In genomic region chrX:12802741-12803140, GRCh38 we compare ENCODE assay signal across 24 cellular contexts. TPM values are rescaled to one million over a fixed set of nuclear protein-coding genes. Genes with fewer than 3 reads are reported as not detected.
A peak's percentile ranks its signal among the peaks of the same experiment; 100 is the strongest.
DNase-seq lines count a peak whose midpoint lies in the region; ATAC-seq, FAIRE-seq and TF ChIP-seq lines count a peak whose summit lies in the region.
"Had no signal": no experiment of that assay in that cellular context is flagged by ENCODE, and none has a peak within 500 bp of the region (broad histone marks: within the 10 kb centered on the region; RNA-seq: fewer than 3 reads in every experiment).

No MANE protein-coding gene starts in this region.

- CTCF ChIA-PET in activated CD4-positive, alpha-beta T cell treated with anti-CD3 and anti-CD28 coated beads, Interleukin-2, amount 10 ng/mL, durations not matched to agents 7 days and 5 days (lab: Charles Lee), result interaction anchor here (0.6 to 3.6 kb wide), 4 partner anchors 9 to 288 kb away, joined by 3 to 16 read pairs (median 4); no protein-coding TSS in a partner anchor

- H3K27me3 ChIP-seq in astrocyte (ENCODE audit: insufficient read depth, low read length) (no peaks in the 10 kb centered on the region), sigmoid colon (no peaks in the 10 kb centered on the region)
- H3K27me3 ChIP-seq: brain microvascular endothelial cell, neutrophil had no signal

- TF ChIP-seq EP300 in sigmoid colon (IDR thresholded peaks at IDR 0.05), result no peak

- H2AFZ ChIP-seq in astrocyte (ENCODE audit: low read depth, low read length), result no peak overlapping the region

- intact Hi-C loops in sigmoid colon (cut with DNase I), result no loop called here

- H3K27ac Mint-ChIP-seq in T-helper 2 cell treated with Interferon-gamma antibody and Interleukin-4, amounts not matched to agents 5 μg/mL and 100 μg/mL, for 36 hours, result peak overlapping the region; percentile 65
- H3K27ac Mint-ChIP-seq in activated CD4-positive, alpha-beta T cell treated with anti-CD3 and anti-CD28 coated beads, Interleukin-2, amount 10 ng/mL, durations not matched to agents 7 days and 5 days, result peak overlapping the region; percentile 84
- H3K27ac Mint-ChIP-seq in astrocyte (ENCODE audit: unreplicated experiment), result no peak overlapping the region
- H3K27ac Mint-ChIP-seq in effector memory CD8-positive, alpha-beta T cell, result peak overlapping the region in 1 of 2 donors; percentile 54
- H3K27ac Mint-ChIP-seq: CD4-positive, alpha-beta T cell; progenitor cell of endocrine pancreas had no signal

- H3K36me3 Mint-ChIP-seq in T-helper 2 cell treated with Interferon-gamma antibody and Interleukin-4, amounts not matched to agents 5 μg/mL and 100 μg/mL, for 36 hours (ENCODE audit: low read depth), result peaks cover 48% of the 10 kb centered on the region
- H3K36me3 Mint-ChIP-seq in activated CD4-positive, alpha-beta T cell treated with anti-CD3 and anti-CD28 coated beads, Interleukin-2, amount 10 ng/mL, durations not matched to agents 7 days and 5 days (ENCODE audit: low read depth), result peaks cover 58% of the 10 kb centered on the region
- peaks cover 2% of the 10 kb centered on the region for H3K36me3 Mint-ChIP-seq in astrocyte (ENCODE audit: low read depth, unreplicated experiment)
- peaks cover 26% of the 10 kb centered on the region for H3K36me3 Mint-ChIP-seq in effector memory CD8-positive, alpha-beta T cell (ENCODE audit: insufficient read depth)

- no peaks in the 10 kb centered on the region for H3K4me1 ChIP-seq in astrocyte (ENCODE audit: insufficient read depth, low read length)
- H3K4me1 ChIP-seq in sigmoid colon, result peaks cover 0 to 19% (median 0%) of the 10 kb centered on the region in 4 donors

- no peak overlapping the region for H3K9ac ChIP-seq in astrocyte (ENCODE audit: low read length)

- FAIRE-seq in astrocyte (lab: Jason Lieb, UNC), result peak; percentile 34
- FAIRE-seq: HepG2 had no signal

- POLR2A ChIA-PET in activated CD4-positive, alpha-beta T cell treated with anti-CD3 and anti-CD28 coated beads, Interleukin-2, amount 10 ng/mL, durations not matched to agents 7 days and 5 days (lab: Charles Lee), result no interaction called here

- H3K27ac ChIP-seq in astrocyte (ENCODE audit: low read depth, low read length) (no peak overlapping the region), sigmoid colon (no peak overlapping the region)
- H3K27ac ChIP-seq: brain microvascular endothelial cell, neutrophil had no signal

- H3K27me3 Mint-ChIP-seq in T-helper 2 cell treated with Interferon-gamma antibody and Interleukin-4, amounts not matched to agents 5 μg/mL and 100 μg/mL, for 36 hours (ENCODE audit: low read depth), result no peaks in the 10 kb centered on the region
- H3K27me3 Mint-ChIP-seq in activated CD4-positive, alpha-beta T cell treated with anti-CD3 and anti-CD28 coated beads, Interleukin-2, amount 10 ng/mL, durations not matched to agents 7 days and 5 days, result no peaks in the 10 kb centered on the region
- no peaks in the 10 kb centered on the region for H3K27me3 Mint-ChIP-seq in astrocyte (ENCODE audit: low read depth, unreplicated experiment)
- no peaks in the 10 kb centered on the region for H3K27me3 Mint-ChIP-seq in effector memory CD8-positive, alpha-beta T cell
- H3K27me3 Mint-ChIP-seq: CD4-positive, alpha-beta T cell; progenitor cell of endocrine pancreas had no signal

- H3K4me3 ChIP-seq in astrocyte (ENCODE audit: insufficient read depth, low read depth, low read length), result no peak overlapping the region
- H3K4me3 ChIP-seq in sigmoid colon, result no peak overlapping the region

- H4K20me1 ChIP-seq in astrocyte (ENCODE audit: insufficient read depth, low read length), result no peaks in the 10 kb centered on the region

- H3K36me3 ChIP-seq in astrocyte (ENCODE audit: insufficient read depth, low read length) (no peaks in the 10 kb centered on the region), sigmoid colon (peaks cover 0 to 21% (median 0%) of the 10 kb centered on the region in 4 donors)
- H3K36me3 ChIP-seq: brain microvascular endothelial cell, neutrophil had no signal

- DNase-seq in T-helper 2 cell treated with Interferon-gamma antibody and Interleukin-4, amounts not matched to agents 5 μg/mL and 100 μg/mL, for 36 hours (ENCODE audit: low spot score), result no peak
- no peak for DNase-seq in T-helper 2 cell
- peak; percentile 1 for DNase-seq in GF-D8 (lab: John Stamatoyannopoulos, UW)
- DNase-seq in activated CD4-positive, alpha-beta T cell treated with anti-CD3 and anti-CD28 coated beads, Interleukin-2, amount 10 ng/mL, durations not matched to agents 7 days and 5 days, result peak; percentile 11
- DNase-seq in astrocyte (ENCODE audit: low read depth), result no peak
- DNase-seq in SW 1271 (lab: John Stamatoyannopoulos, UW), result no peak
- DNase-seq in effector memory CD8-positive, alpha-beta T cell, result no peak
- no peak for DNase-seq in sigmoid colon
- DNase-seq: 8988T; brain microvascular endothelial cell; CD4-positive, alpha-beta T cell; DMS 273 treated with DMSO at 0.1 percent for 48 hours; effector CD4-positive, alpha-beta T cell; foreskin fibroblast; HCEC 1CT; mesenchymal stem cell; NCI-H1105 treated with DMSO at 0.1 percent for 48 hours; NCI-H2081; NCI-H345; OCI-M1; substantia nigra had no signal

- no peaks in the 10 kb centered on the region for H3K9me3 Mint-ChIP-seq in T-helper 2 cell treated with Interferon-gamma antibody and Interleukin-4, amounts not matched to agents 5 μg/mL and 100 μg/mL, for 36 hours
- H3K9me3 Mint-ChIP-seq in activated CD4-positive, alpha-beta T cell treated with anti-CD3 and anti-CD28 coated beads, Interleukin-2, amount 10 ng/mL, durations not matched to agents 7 days and 5 days, result no peaks in the 10 kb centered on the region
- H3K9me3 Mint-ChIP-seq in astrocyte (ENCODE audit: unreplicated experiment), result no peaks in the 10 kb centered on the region
- no peaks in the 10 kb centered on the region for H3K9me3 Mint-ChIP-seq in effector memory CD8-positive, alpha-beta T cell
- H3K9me3 Mint-ChIP-seq: CD4-positive, alpha-beta T cell had no signal

- TF ChIP-seq POLR2A in sigmoid colon (IDR thresholded peaks at IDR 0.05), result no peak

- ATAC-seq in effector memory CD8-positive, alpha-beta T cell (replicated peaks), result no peak
- ATAC-seq: HepG2 had no signal

- H3K9me3 ChIP-seq in astrocyte (ENCODE audit: insufficient read depth, low read depth, low read length) (no peaks in the 10 kb centered on the region), sigmoid colon (no peaks in the 10 kb centered on the region)
- H3K9me3 ChIP-seq: neutrophil had no signal

- TF ChIP-seq CTCF in astrocyte (IDR thresholded peaks at IDR 0.05; ENCODE audit: insufficient read depth, low read depth, low read length) (no peak), sigmoid colon (IDR thresholded peaks at IDR 0.05) (no peak)

- no peaks in the 10 kb centered on the region for H3K79me2 ChIP-seq in astrocyte (ENCODE audit: insufficient read depth, low read length)

- H3K4me1 Mint-ChIP-seq in T-helper 2 cell treated with Interferon-gamma antibody and Interleukin-4, amounts not matched to agents 5 μg/mL and 100 μg/mL, for 36 hours (ENCODE audit: low read depth), result peaks cover 12% of the 10 kb centered on the region
- peaks cover 45% of the 10 kb centered on the region for H3K4me1 Mint-ChIP-seq in activated CD4-positive, alpha-beta T cell treated with anti-CD3 and anti-CD28 coated beads, Interleukin-2, amount 10 ng/mL, durations not matched to agents 7 days and 5 days
- H3K4me1 Mint-ChIP-seq in astrocyte (ENCODE audit: low read depth, unreplicated experiment), result no peaks in the 10 kb centered on the region
- H3K4me1 Mint-ChIP-seq in effector memory CD8-positive, alpha-beta T cell (ENCODE audit: low read depth in 2 of 2), result peaks cover 0 to 3% of the 10 kb centered on the region in 2 donors

- 54 to 81% methylated on average over 5 of the region's 5 CpGs for WGBS in sigmoid colon, 2 donors

- no peak overlapping the region for H3K4me3 Mint-ChIP-seq in T-helper 2 cell treated with Interferon-gamma antibody and Interleukin-4, amounts not matched to agents 5 μg/mL and 100 μg/mL, for 36 hours
- peak overlapping the region; percentile 20 for H3K4me3 Mint-ChIP-seq in activated CD4-positive, alpha-beta T cell treated with anti-CD3 and anti-CD28 coated beads, Interleukin-2, amount 10 ng/mL, durations not matched to agents 7 days and 5 days
- no peak overlapping the region for H3K4me3 Mint-ChIP-seq in astrocyte (ENCODE audit: unreplicated experiment)
- H3K4me3 Mint-ChIP-seq in effector memory CD8-positive, alpha-beta T cell, result no peak overlapping the region
- H3K4me3 Mint-ChIP-seq: CD4-positive, alpha-beta T cell had no signal

- H3K4me2 ChIP-seq in astrocyte (ENCODE audit: low read length), result no peak overlapping the region

RNA-seq across cellular contexts. Expression of gene PRPS2, which starts 11.5 kb away (rescaled TPM):
- 100 to 1,000 TPM in 1 of 2 experiments, 10 to 100 TPM in 1; 92.5 to 108 TPM for total RNA-seq in activated CD4-positive, alpha-beta T cell treated with anti-CD3 and anti-CD28 coated beads, Interleukin-2, amount 10 ng/mL, durations not matched to agents 7 days and 5 days
- total RNA-seq in astrocyte, result 11.8 and 12.6 TPM in 2 replicates
- 10 to 100 TPM; 53.7 to 99.9 (median 66.9) TPM for total RNA-seq in sigmoid colon
- polyA plus RNA-seq in sigmoid colon, result 10 to 100 TPM; 21.6 to 40.5 (median 32.1) TPM

Comparison
In these comparisons a context has a peak if more than half of its experiments do, and no peak if none do; other contexts are left out.
1. DNase-seq: peak in GF-D8 (single experiment) and activated CD4-positive, alpha-beta T cell treated with anti-CD3 and anti-CD28 coated beads, Interleukin-2, amount 10 ng/mL, durations not matched to agents 7 days and 5 days (single experiment); none in T-helper 2 cell treated with Interferon-gamma antibody and Interleukin-4, amounts not matched to agents 5 μg/mL and 100 μg/mL, for 36 hours (single experiment), T-helper 2 cell (0 of 5), astrocyte (single experiment), SW 1271 (0 of 2), effector memory CD8-positive, alpha-beta T cell (0 of 3) and sigmoid colon (single experiment).